ENCODE assay signal across 27 cellular contexts in genomic region chr2:21301871-21302433, GRCh38.
"Had no signal": no experiment of that assay in that cellular context is flagged by ENCODE, and none has a peak within 500 bp of the region (broad histone marks: within the 10 kb centered on the region; RNA-seq: fewer than 3 reads in every experiment).

No MANE protein-coding gene starts in this region.

- DNase-seq: cerebellar nuclear complex; effector CD8-positive, alpha-beta T cell; endodermal cell; foreskin keratinocyte; hypothalamus; immature natural killer cell; islet precursor cell; kidney glomerular epithelial cell; mesenchymal stem cell; mucosa of descending colon; naive B cell; psoas muscle; retina; stimulated activated CD4-positive, alpha-beta T cell treated with anti-CD3 and anti-CD28 coated beads, Interleukin-12 subunit alpha, Interleukin-12 subunit beta, amount 100 ng/mL, for 4 hours; stimulated activated CD4-positive, alpha-beta T cell treated with anti-CD3 and anti-CD28 coated beads, Interleukin-1b, Interleukin-23, amount 100 ng/mL, for 48 hours; stimulated activated CD4-positive, alpha-beta T cell treated with anti-CD3 and anti-CD28 coated beads, Interleukin-4, amount 100 ng/mL, for 1 hour; stimulated activated CD8-positive, alpha-beta memory T cell treated with anti-CD3 and anti-CD28 coated beads, Interleukin-4, amount 100 ng/mL, for 48 hours; stimulated activated naive CD4-positive, alpha-beta T cell; stimulated activated naive CD8-positive, alpha-beta T cell treated with anti-CD3 and anti-CD28 coated beads, Interleukin-15, amount 100 ng/mL, for 72 hours had no signal

- H2AFZ ChIP-seq: neural progenitor cell had no signal

- H3K9me3 ChIP-seq: gastroesophageal sphincter, mucosa of descending colon, psoas muscle, suprapubic skin had no signal

- H3K27ac ChIP-seq: epithelial cell of prostate, foreskin keratinocyte, gastroesophageal sphincter, neural progenitor cell, psoas muscle, suprapubic skin had no signal

- H3K4me2 ChIP-seq: neural progenitor cell, smooth muscle cell had no signal

- ATAC-seq: esophagus mucosa; foreskin keratinocyte; gastroesophageal sphincter; mucosa of descending colon; natural killer cell treated with Interleukin-12 subunit alpha and Interleukin-12 subunit beta and Interleukin-15 and Interleukin-18, amount 100 ng/mL, for 72 hours; psoas muscle; sciatic nerve; stimulated activated naive CD8-positive, alpha-beta T cell treated with anti-CD3 and anti-CD28 coated beads, Interleukin-15, amount 100 ng/mL, for 72 hours had no signal

- H3K4me3 ChIP-seq: gastroesophageal sphincter, mucosa of descending colon, neural progenitor cell, psoas muscle, smooth muscle cell, suprapubic skin had no signal

- H3K27me3 ChIP-seq: foreskin keratinocyte, neural progenitor cell, suprapubic skin had no signal

- H3K36me3 ChIP-seq: gastroesophageal sphincter, neural progenitor cell, suprapubic skin had no signal

- H3K4me1 ChIP-seq: foreskin keratinocyte, gastroesophageal sphincter, neural progenitor cell, psoas muscle, suprapubic skin had no signal

- H3K9ac ChIP-seq: neural progenitor cell had no signal
